Comparison of ENCODE assay signal across 10 cellular contexts in genomic region chr9:115691097-115691496, GRCh38.
DNase-seq lines count a peak whose midpoint lies in the region; ATAC-seq and TF ChIP-seq lines count a peak whose summit lies in the region.
"Had no signal": no experiment of that assay in that cellular context is flagged by ENCODE, and none has a peak within 500 bp of the region (broad histone marks: within the 10 kb centered on the region; RNA-seq: fewer than 3 reads in every experiment).

No MANE protein-coding gene starts in this region.

- H3K27me3 ChIP-seq in skeletal muscle tissue (ENCODE audit: control insufficient read depth in 3 of 3, insufficient read depth in 3 of 3, low read length in 3 of 3), result no peaks in the 10 kb centered on the region
- H3K27me3 ChIP-seq: Peyer's patch had no signal

- H3K9ac ChIP-seq in skeletal muscle tissue (ENCODE audit: low read depth in 1 of 3, low read length in 3 of 3), result no peak overlapping the region

- H3K27me3 Mint-ChIP-seq in activated naive CD8-positive, alpha-beta T cell treated with anti-CD3 and anti-CD28 coated beads for 36 hours, result peaks cover 3% of the 10 kb centered on the region
- H3K27me3 Mint-ChIP-seq: activated CD4-positive, alpha-beta T cell treated with anti-CD3 and anti-CD28 coated beads, Interleukin-2, amount 10 ng/mL, durations not matched to agents 24 days and 14 days had no signal

- no peak overlapping the region for H3K4me3 Mint-ChIP-seq in activated naive CD8-positive, alpha-beta T cell treated with anti-CD3 and anti-CD28 coated beads for 36 hours
- H3K4me3 Mint-ChIP-seq: activated CD4-positive, alpha-beta T cell treated with anti-CD3 and anti-CD28 coated beads, Interleukin-2, amount 10 ng/mL, durations not matched to agents 24 days and 14 days had no signal

- DNase-seq in H4 (ENCODE audit: low spot score) (peak; percentile 85), fibroblast of pulmonary artery (ENCODE audit: low read depth) (peak; percentile 98), NOMO-1 (lab: John Stamatoyannopoulos, UW; ENCODE audit: unreplicated experiment in 2 of 2) (no peak)
- no peak for DNase-seq in effector CD4-positive, alpha-beta T cell
- no peak for DNase-seq in activated naive CD8-positive, alpha-beta T cell treated with anti-CD3 and anti-CD28 coated beads for 36 hours
- DNase-seq: activated CD4-positive, alpha-beta T cell treated with anti-CD3 and anti-CD28 coated beads, Interleukin-2, amount 10 ng/mL, durations not matched to agents 24 days and 14 days; NCI-H1436; Peyer's patch had no signal

- H3K27ac ChIP-seq in skeletal muscle tissue (ENCODE audit: low read depth, low read length), result peak overlapping the region; percentile 38
- H3K27ac ChIP-seq: Peyer's patch had no signal

- ATAC-seq in SK-N-SH treated with all-trans-retinoic acid at 6 μM for 48 hours, result peak; percentile 91

- TF ChIP-seq CTCF in fibroblast of pulmonary artery (IDR thresholded peaks at IDR 0.05; ENCODE audit: low read length, missing control alignments), result no peak

- H3K36me3 Mint-ChIP-seq in activated naive CD8-positive, alpha-beta T cell treated with anti-CD3 and anti-CD28 coated beads for 36 hours, result no peaks in the 10 kb centered on the region

- H3K36me3 ChIP-seq in skeletal muscle tissue (ENCODE audit: control insufficient read depth in 3 of 3, insufficient read depth in 3 of 3, low read length in 3 of 3), result no peaks in the 10 kb centered on the region
- H3K36me3 ChIP-seq: Peyer's patch had no signal

- no peaks in the 10 kb centered on the region for H3K4me1 Mint-ChIP-seq in activated naive CD8-positive, alpha-beta T cell treated with anti-CD3 and anti-CD28 coated beads for 36 hours
- H3K4me1 Mint-ChIP-seq: activated CD4-positive, alpha-beta T cell treated with anti-CD3 and anti-CD28 coated beads, Interleukin-2, amount 10 ng/mL, durations not matched to agents 24 days and 14 days had no signal

- no peaks in the 10 kb centered on the region for H3K4me1 ChIP-seq in skeletal muscle tissue (ENCODE audit: control insufficient read depth in 3 of 3, insufficient read depth in 3 of 3, low read length in 3 of 3)
- H3K4me1 ChIP-seq: Peyer's patch had no signal

- H3K27ac Mint-ChIP-seq in activated naive CD8-positive, alpha-beta T cell treated with anti-CD3 and anti-CD28 coated beads for 36 hours, result no peak overlapping the region
- H3K27ac Mint-ChIP-seq: activated CD4-positive, alpha-beta T cell treated with anti-CD3 and anti-CD28 coated beads, Interleukin-2, amount 10 ng/mL, durations not matched to agents 24 days and 14 days had no signal

- H3K9me3 Mint-ChIP-seq in activated naive CD8-positive, alpha-beta T cell treated with anti-CD3 and anti-CD28 coated beads for 36 hours, result no peaks in the 10 kb centered on the region
- H3K9me3 Mint-ChIP-seq: activated CD4-positive, alpha-beta T cell treated with anti-CD3 and anti-CD28 coated beads, Interleukin-2, amount 10 ng/mL, durations not matched to agents 24 days and 14 days had no signal

- H3K4me3 ChIP-seq in fibroblast of pulmonary artery (replicated peaks; ENCODE audit: low read depth, low read length) (no peak overlapping the region), skeletal muscle tissue (ENCODE audit: low read length in 3 of 3) (no peak overlapping the region)
- H3K4me3 ChIP-seq: Peyer's patch had no signal

- no peaks in the 10 kb centered on the region for H3K9me3 ChIP-seq in skeletal muscle tissue (ENCODE audit: control insufficient read depth in 3 of 3, low read length in 3 of 3)
- H3K9me3 ChIP-seq: Peyer's patch had no signal

TF ChIP-seq in SK-N-SH treated with all-trans-retinoic acid at 6 μM for 48 hours, 23 proteins besides CTCF, POLR2A, EP300 and RAD21 (continues in another document):
- TF ChIP-seq ZC3H10 (CRISPR knock-in tag; IDR thresholded peaks at IDR 0.05) (peak; percentile 49), TSHZ2 (CRISPR knock-in tag; IDR thresholded peaks at IDR 0.05) (no peak), ZNF8 (CRISPR knock-in tag; IDR thresholded peaks at IDR 0.05) (no peak), ZNF70 (CRISPR knock-in tag; IDR thresholded peaks at IDR 0.05) (no peak), PATZ1 (CRISPR knock-in tag; IDR thresholded peaks at IDR 0.05; ENCODE audit: borderline replicate concordance) (no peak), GLIS3 (CRISPR knock-in tag; IDR thresholded peaks at IDR 0.05) (no peak), CSDC2 (CRISPR knock-in tag; IDR thresholded peaks at IDR 0.05) (no peak), ISL1 (CRISPR knock-in tag; IDR thresholded peaks at IDR 0.05) (peak; percentile 49), PPARA (CRISPR knock-in tag; IDR thresholded peaks at IDR 0.05; ENCODE audit: borderline replicate concordance) (no peak), BACH2 (CRISPR knock-in tag; IDR thresholded peaks at IDR 0.05; ENCODE audit: borderline replicate concordance) (no peak), CSRNP3 (CRISPR knock-in tag; IDR thresholded peaks at IDR 0.05) (no peak), ZFP30 (CRISPR knock-in tag; IDR thresholded peaks at IDR 0.05) (no peak), RARB (CRISPR knock-in tag; IDR thresholded peaks at IDR 0.05) (no peak), CREB5 (CRISPR knock-in tag; IDR thresholded peaks at IDR 0.05; ENCODE audit: low read depth) (no peak), SNAI2 (CRISPR knock-in tag; IDR thresholded peaks at IDR 0.05) (no peak), OSR1 (CRISPR knock-in tag; IDR thresholded peaks at IDR 0.05) (no peak), TOX (CRISPR knock-in tag; IDR thresholded peaks at IDR 0.05; ENCODE audit: borderline replicate concordance) (peak; percentile 33; the same call in 1 of the 2 replicates), ZNF565 (CRISPR knock-in tag; conservative IDR thresholded peaks at IDR 0.05; ENCODE audit: low read depth) (no peak), ZFP3 (CRISPR knock-in tag; IDR thresholded peaks at IDR 0.05) (no peak), ESRRG (CRISPR knock-in tag; IDR thresholded peaks at IDR 0.05) (no peak), TCF4 (CRISPR knock-in tag; IDR thresholded peaks at IDR 0.05; ENCODE audit: borderline replicate concordance) (no peak)

Comparison
In these comparisons a context has a peak if more than half of its experiments do, and no peak if none do; other contexts are left out.
1. DNase-seq: peak in H4 (single experiment) and fibroblast of pulmonary artery (single experiment); none in NOMO-1 (0 of 2), effector CD4-positive, alpha-beta T cell (single experiment) and activated naive CD8-positive, alpha-beta T cell treated with anti-CD3 and anti-CD28 coated beads for 36 hours (single experiment).